In genomic region chr9:136921718-136922117, GRCh38 we compare ENCODE assay signal across 24 cellular contexts. TPM values are rescaled to one million over a fixed set of nuclear protein-coding genes. Genes with fewer than 3 reads are reported as not detected.
"Had no signal": no experiment of that assay in that cellular context is flagged by ENCODE, and none has a peak within 500 bp of the region (broad histone marks: within the 10 kb centered on the region; RNA-seq: fewer than 3 reads in every experiment).

No MANE protein-coding gene starts in this region.

- DNase-seq: activated B cell treated with CpG ODN at 0.5 μM for 24 hours; activated CD4-positive, alpha-beta memory T cell treated with anti-CD3 and anti-CD28 coated beads, Interleukin-2, amount 10 ng/mL, durations not matched to agents 7 days and 5 days; activated CD4-positive, alpha-beta T cell treated with anti-CD3 and anti-CD28 coated beads for 48 hours; activated CD8-positive, alpha-beta memory T cell treated with anti-CD3 and anti-CD28 coated beads, Interleukin-2, amount 10 ng/mL, durations not matched to agents 7 days and 5 days; activated naive CD4-positive, alpha-beta T cell; activated naive CD8-positive, alpha-beta T cell treated with anti-CD3 and anti-CD28 coated beads for 36 hours; amniotic stem cell; brain microvascular endothelial cell; cerebellar nuclear complex; effector memory CD4-positive, alpha-beta T cell; hippocampal formation; left colon; spleen; stimulated activated naive CD4-positive, alpha-beta T cell treated with Interleukin-2 at 50 U/mL for 16 hours; trophoblast cell had no signal

- H3K27ac Mint-ChIP-seq: activated B cell treated with CpG ODN at 0.5 μM for 24 hours; activated CD4-positive, alpha-beta memory T cell treated with anti-CD3 and anti-CD28 coated beads, Interleukin-2, amount 10 ng/mL, durations not matched to agents 7 days and 5 days; activated CD8-positive, alpha-beta memory T cell treated with anti-CD3 and anti-CD28 coated beads, Interleukin-2, amount 10 ng/mL, durations not matched to agents 7 days and 5 days; activated T-helper 17 cell treated with anti-CD3 and anti-CD28 coated beads, Interleukin-2, amount 50 U/mL, for 72 hours; dendritic cell treated with granulocyte-macrophage colony-stimulating factor and Interleukin-4, amounts not matched to agents 40 ng/mL and 50 ng/mL, for 4 days; natural killer cell treated with Interleukin-12 subunit alpha and Interleukin-12 subunit beta and Interleukin-15 and Interleukin-18, amount 100 ng/mL, for 72 hours had no signal

- H3K4me1 Mint-ChIP-seq: activated B cell treated with CpG ODN at 0.5 μM for 24 hours; activated naive CD8-positive, alpha-beta T cell treated with anti-CD3 and anti-CD28 coated beads for 36 hours had no signal

- H3K4me3 Mint-ChIP-seq: activated B cell treated with CpG ODN at 0.5 μM for 24 hours; activated CD4-positive, alpha-beta memory T cell treated with anti-CD3 and anti-CD28 coated beads, Interleukin-2, amount 10 ng/mL, durations not matched to agents 7 days and 5 days; activated CD8-positive, alpha-beta memory T cell treated with anti-CD3 and anti-CD28 coated beads, Interleukin-2, amount 10 ng/mL, durations not matched to agents 7 days and 5 days; activated naive CD8-positive, alpha-beta T cell treated with anti-CD3 and anti-CD28 coated beads for 36 hours; activated T-helper 17 cell treated with anti-CD3 and anti-CD28 coated beads, Interleukin-2, amount 50 U/mL, for 72 hours; dendritic cell treated with granulocyte-macrophage colony-stimulating factor and Interleukin-4, amounts not matched to agents 40 ng/mL and 50 ng/mL, for 4 days; natural killer cell treated with Interleukin-12 subunit alpha and Interleukin-12 subunit beta and Interleukin-15 and Interleukin-18, amount 100 ng/mL, for 72 hours had no signal

- FAIRE-seq: endothelial cell of umbilical vein, islet of Langerhans had no signal

- H3K9me3 Mint-ChIP-seq: activated B cell treated with CpG ODN at 0.5 μM for 24 hours; activated CD4-positive, alpha-beta memory T cell treated with anti-CD3 and anti-CD28 coated beads, Interleukin-2, amount 10 ng/mL, durations not matched to agents 7 days and 5 days; activated naive CD8-positive, alpha-beta T cell treated with anti-CD3 and anti-CD28 coated beads for 36 hours; activated T-helper 17 cell treated with anti-CD3 and anti-CD28 coated beads, Interleukin-2, amount 50 U/mL, for 72 hours; dendritic cell treated with granulocyte-macrophage colony-stimulating factor and Interleukin-4, amounts not matched to agents 40 ng/mL and 50 ng/mL, for 4 days; natural killer cell treated with Interleukin-12 subunit alpha and Interleukin-12 subunit beta and Interleukin-15 and Interleukin-18, amount 100 ng/mL, for 72 hours had no signal

- H3K9me3 ChIP-seq: esophagus muscularis mucosa, gastroesophageal sphincter, spleen had no signal

- ATAC-seq: activated CD8-positive, alpha-beta memory T cell treated with anti-CD3 and anti-CD28 coated beads, Interleukin-2, amount 10 ng/mL, durations not matched to agents 7 days and 5 days; activated T-helper 17 cell treated with anti-CD3 and anti-CD28 coated beads, Interleukin-2, amount 50 U/mL, for 72 hours; gastroesophageal sphincter; left colon; natural killer cell treated with Interleukin-12 subunit alpha and Interleukin-12 subunit beta and Interleukin-15 and Interleukin-18, amount 100 ng/mL, for 72 hours had no signal

- H3K27ac ChIP-seq: brain microvascular endothelial cell, esophagus muscularis mucosa, gastroesophageal sphincter had no signal

- H3K4me3 ChIP-seq: esophagus muscularis mucosa, gastroesophageal sphincter, lung, spleen had no signal

RNA-seq across cellular contexts. Expression of gene C8G, which starts 23.3 kb away (rescaled TPM):
- total RNA-seq: esophagus muscularis mucosa, gastroesophageal sphincter had no signal

RNA-seq across cellular contexts. Expression of gene LCN12, which starts 30.4 kb away (rescaled TPM):
- total RNA-seq: esophagus muscularis mucosa, gastroesophageal sphincter, subcutaneous adipose tissue had no signal

RNA-seq across cellular contexts. Expression of gene PTGDS, which starts 55.6 kb away (rescaled TPM):
- total RNA-seq: activated B cell treated with CpG ODN at 0.5 μM for 24 hours; activated naive CD8-positive, alpha-beta T cell treated with anti-CD3 and anti-CD28 coated beads for 36 hours; endothelial cell of umbilical vein had no signal
- polyA plus RNA-seq: endothelial cell of umbilical vein had no signal
